Comparison of ENCODE assay signal across 20 cellular contexts in genomic region chr18:2792395-2792794, GRCh38.
"Had no signal": no experiment of that assay in that cellular context is flagged by ENCODE, and none has a peak within 500 bp of the region (broad histone marks: within the 10 kb centered on the region; RNA-seq: fewer than 3 reads in every experiment).

No MANE protein-coding gene starts in this region.

- H3K9me3 Mint-ChIP-seq: nephron progenitor cell had no signal

- H3K4me1 Mint-ChIP-seq: nephron progenitor cell had no signal

- FAIRE-seq: endometrium had no signal

- DNase-seq: effector memory CD4-positive, alpha-beta T cell; gastrocnemius medialis; heart right ventricle; islet precursor cell; left ventricle myocardium inferior; lower lobe of right lung; mesenchymal stem cell; midbrain; nephron progenitor cell; psoas muscle; retina; spleen; stimulated activated CD4-positive, alpha-beta T cell treated with anti-CD3 and anti-CD28 coated beads, Interleukin-15, amount 100 ng/mL, for 24 hours; stimulated activated CD4-positive, alpha-beta T cell treated with anti-CD3 and anti-CD28 coated beads, Interleukin-1b, Interleukin-23, amount 100 ng/mL, for 48 hours; stimulated activated CD4-positive, alpha-beta T cell treated with anti-CD3 and anti-CD28 coated beads, Interleukin-4, amount 100 ng/mL, for 24 hours; stimulated activated naive CD4-positive, alpha-beta T cell treated with Interleukin-2 at 50 U/mL for 16 hours; trophoblast cell had no signal

- H3K4me3 Mint-ChIP-seq: nephron progenitor cell had no signal

- ATAC-seq: esophagus mucosa, gastrocnemius medialis, heart right ventricle, lower lobe of right lung, psoas muscle, sciatic nerve had no signal
